ENCODE assay signal across 8 cellular contexts in the genomic region with DNA sequence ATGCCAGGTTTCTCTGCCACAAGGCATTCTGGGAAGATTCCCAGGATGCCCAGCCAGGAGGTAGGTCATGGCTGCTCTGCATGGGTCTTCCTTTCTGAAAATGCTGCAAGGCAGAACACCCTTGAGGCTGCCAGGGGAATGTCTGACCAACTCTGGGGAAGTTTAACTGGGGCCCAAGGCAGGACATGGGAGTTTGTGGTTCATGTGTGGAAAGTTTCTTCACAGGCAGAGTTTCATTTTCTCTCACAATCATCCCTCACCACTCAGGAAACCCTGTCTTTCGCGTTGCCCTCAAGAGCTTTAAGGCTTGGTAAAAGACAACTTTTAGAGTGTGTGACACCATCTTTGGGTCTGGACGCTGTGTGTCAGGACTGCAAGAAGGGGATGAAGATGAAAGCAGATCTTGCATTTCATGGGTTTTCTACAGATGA.
DNase-seq lines count a peak whose midpoint lies in the region; ATAC-seq and TF ChIP-seq lines count a peak whose summit lies in the region.

No MANE protein-coding gene starts in this region.

- peaks cover 49% of the 10 kb centered on the region for H3K4me1 Mint-ChIP-seq in activated T-cell treated with anti-CD3 and anti-CD28 coated beads, Interleukin-2, amount 50 U/mL, for 4 hours (ENCODE audit: low read depth)

- no peak overlapping the region for H3K4me3 Mint-ChIP-seq in activated T-cell treated with anti-CD3 and anti-CD28 coated beads, Interleukin-2, amount 50 U/mL, for 4 hours

- peaks cover 7% of the 10 kb centered on the region for H3K9me3 Mint-ChIP-seq in activated T-cell treated with anti-CD3 and anti-CD28 coated beads, Interleukin-2, amount 50 U/mL, for 4 hours

- peak; percentile 84 for ATAC-seq in HG03565 (IDR thresholded peaks at IDR 0.05; ENCODE audit: unreplicated experiment)
- ATAC-seq in activated T-cell treated with anti-CD3 and anti-CD28 coated beads, Interleukin-2, amount 50 U/mL, for 4 hours: peak; percentile 91 to 93

- H3K36me3 Mint-ChIP-seq in activated T-cell treated with anti-CD3 and anti-CD28 coated beads, Interleukin-2, amount 50 U/mL, for 4 hours (ENCODE audit: insufficient read depth): no peaks in the 10 kb centered on the region

- DNase-seq in Ammon's horn (ENCODE audit: low spot score): peak; percentile 58
- DNase-seq in GM20000 (ENCODE audit: low spot score): peak; percentile 64
- DNase-seq in activated T-cell treated with anti-CD3 and anti-CD28 coated beads, Interleukin-2, amount 50 U/mL, for 4 hours: peak; percentile 5
- DNase-seq in stimulated activated CD8-positive, alpha-beta memory T cell treated with anti-CD3 and anti-CD28 coated beads, Interleukin-12 subunit alpha, Interleukin-12 subunit beta, amount 100 ng/mL, for 1 hour (ENCODE audit: low read depth): peak; percentile 15
- DNase-seq in NCI-H1694 (lab: John Stamatoyannopoulos, UW): no peak
- no peak for DNase-seq in NCI-H187 (lab: John Stamatoyannopoulos, UW)
- DNase-seq in NCI-H2081 treated with DMSO at 0.1 percent for 48 hours (lab: John Stamatoyannopoulos, UW): no peak

- no peaks in the 10 kb centered on the region for H3K27me3 Mint-ChIP-seq in activated T-cell treated with anti-CD3 and anti-CD28 coated beads, Interleukin-2, amount 50 U/mL, for 4 hours (ENCODE audit: low read depth)

- TF ChIP-seq CTCF in GM20000 (IDR thresholded peaks at IDR 0.05; ENCODE audit: extremely low read depth, missing control alignments): no peak

Comparison
In these comparisons a context has a peak if more than half of its experiments do, and no peak if none do; other contexts are left out.
1. DNase-seq: peak in Ammon's horn (single experiment), GM20000 (single experiment), activated T-cell treated with anti-CD3 and anti-CD28 coated beads, Interleukin-2, amount 50 U/mL, for 4 hours (single experiment) and stimulated activated CD8-positive, alpha-beta memory T cell treated with anti-CD3 and anti-CD28 coated beads, Interleukin-12 subunit alpha, Interleukin-12 subunit beta, amount 100 ng/mL, for 1 hour (single experiment); none in NCI-H1694 (single experiment), NCI-H187 (0 of 2) and NCI-H2081 treated with DMSO at 0.1 percent for 48 hours (single experiment).